Comparison of ENCODE assay signal across 23 cellular contexts in the genomic region with DNA sequence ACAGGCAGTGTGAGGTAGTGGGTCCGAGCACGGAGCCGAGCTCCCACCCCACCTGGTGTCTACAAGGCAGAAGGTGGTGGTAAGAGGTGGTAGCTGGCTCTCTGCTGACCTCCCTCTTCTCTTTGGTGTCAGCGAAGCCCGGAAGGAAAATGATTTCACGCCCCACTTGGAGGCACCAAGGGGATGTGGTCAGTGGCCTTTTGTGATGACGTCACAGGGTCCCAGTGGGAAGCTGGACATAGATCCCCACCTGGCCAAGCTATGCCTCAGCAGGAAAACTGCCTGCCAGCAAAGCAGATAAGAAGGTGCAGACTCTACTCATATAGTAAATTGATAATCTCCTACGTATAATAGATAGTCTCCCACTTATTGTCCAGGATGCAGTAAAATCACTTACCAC.
DNase-seq lines count a peak whose midpoint lies in the region; ATAC-seq, FAIRE-seq and TF ChIP-seq lines count a peak whose summit lies in the region.
"Had no signal": no experiment of that assay in that cellular context is flagged by ENCODE, and none has a peak within 500 bp of the region (broad histone marks: within the 10 kb centered on the region; RNA-seq: fewer than 3 reads in every experiment).

No MANE protein-coding gene starts in this region.

- BruUV-seq in HepG2 (replicated peaks; lab: Mats Ljungman, UMichigan) (no TSS peak), K562 (replicated peaks; lab: Mats Ljungman, UMichigan) (no TSS peak)

- no peak overlapping the region for H2BK15ac ChIP-seq in neuronal stem cell (ENCODE audit: low read length)

- H4K91ac ChIP-seq in neuronal stem cell (ENCODE audit: low read depth, low read length, poor library complexity), result no peak overlapping the region

- no peak overlapping the region for H3K23ac ChIP-seq in neuronal stem cell (ENCODE audit: low read depth, low read length, poor library complexity)

- no peak for TF ChIP-seq EP300 in HepG2 (IDR thresholded peaks at IDR 0.05; ENCODE audit: low read depth in 2 of 2, low read length in 2 of 2)
- TF ChIP-seq EP300 in HepG2 (CRISPR knock-in tag; IDR thresholded peaks at IDR 0.05; ENCODE audit: borderline replicate concordance), result no peak
- TF ChIP-seq EP300 in K562 (IDR thresholded peaks at IDR 0.05; ENCODE audit: low read length), result no peak
- no peak for TF ChIP-seq EP300 in tibial nerve (IDR thresholded peaks at IDR 0.05)

- no peaks in the 10 kb centered on the region for H3K4me1 ChIP-seq in HepG2 (ENCODE audit: insufficient read depth, low read length)
- no peaks in the 10 kb centered on the region for H3K4me1 ChIP-seq in right lobe of liver
- H3K4me1 ChIP-seq in K562 (replicated peaks in 1 of 2; ENCODE audit: control insufficient read depth in 2 of 2, insufficient read depth in 2 of 2, low read length in 2 of 2), result no peaks in the 10 kb centered on the region
- no peaks in the 10 kb centered on the region for H3K4me1 ChIP-seq in neuronal stem cell (ENCODE audit: control insufficient read depth in 2 of 2, insufficient read depth in 1 of 2, low read depth in 1 of 2, low read length in 2 of 2)
- peaks cover 0 to 15% (median 1%) of the 10 kb centered on the region in 4 donors for H3K4me1 ChIP-seq in tibial nerve
- H3K4me1 ChIP-seq: A549, Caco-2 had no signal

- TF ChIP-seq RAD21 in HepG2 (CRISPR knock-in tag; IDR thresholded peaks at IDR 0.05), result no peak
- no peak for TF ChIP-seq RAD21 in K562 (CRISPR knock-in tag; conservative IDR thresholded peaks at IDR 0.05 in 1 of 2, IDR thresholded peaks at IDR 0.05 in 1 of 2)

- no peak overlapping the region for H3K18ac ChIP-seq in neuronal stem cell (ENCODE audit: low read length)

- H3K27ac ChIP-seq in HepG2 (ENCODE audit: extremely low read length, insufficient read depth, low read length) (no peak overlapping the region), right lobe of liver (no peak overlapping the region), K562 (ENCODE audit: extremely low read depth, low read depth, low read length) (no peak overlapping the region), neuronal stem cell (replicated peaks; ENCODE audit: low read length) (no peak overlapping the region), tibial nerve (no peak overlapping the region), brain microvascular endothelial cell (no peak overlapping the region)
- H3K27ac ChIP-seq: A549 had no signal

- H3K4ac ChIP-seq in neuronal stem cell (ENCODE audit: low read length), result no peak overlapping the region

- H3K9ac ChIP-seq in HepG2 (ENCODE audit: insufficient read depth, low read depth, low read length), result no peak overlapping the region
- no peak overlapping the region for H3K9ac ChIP-seq in K562 (ENCODE audit: insufficient read depth in 1 of 2, low read depth in 2 of 2, low read length in 2 of 2)
- no peak overlapping the region for H3K9ac ChIP-seq in neuronal stem cell (ENCODE audit: low read depth, low read length, poor library complexity)

- H4K8ac ChIP-seq in neuronal stem cell (ENCODE audit: low read depth, low read length), result no peak overlapping the region

- no peak overlapping the region for H2BK120ac ChIP-seq in neuronal stem cell (ENCODE audit: low read depth, low read length)

- 22% methylated on average over 8 of the region's 8 CpGs for WGBS in HepG2 (ENCODE audit: low lambda C conversion rate)
- WGBS in right lobe of liver (ENCODE audit: insufficient coverage, low coverage, low lambda C conversion rate, missing lambda C conversion rate), result 59% methylated on average over 3 of the region's 8 CpGs
- WGBS in K562 (ENCODE audit: insufficient coverage, low coverage, missing lambda C conversion rate), result 2% methylated on average over 7 of the region's 8 CpGs
- no CpG with 5 or more reads among the region's 8 CpGs for WGBS in neuronal stem cell (ENCODE audit: extremely low coverage in 2 of 2, insufficient read length in 2 of 2, insufficient replicate concordance in 1 of 2), 2 donors
- 91 to 95% methylated on average over 8 of the region's 8 CpGs for WGBS in tibial nerve, 2 donors

- H3K79me2 ChIP-seq in HepG2 (ENCODE audit: insufficient read depth, low read length) (no peaks in the 10 kb centered on the region), K562 (ENCODE audit: control insufficient read depth, insufficient read depth, low read length) (no peaks in the 10 kb centered on the region)

- intact Hi-C loops in HepG2 (cut with micrococcal nuclease; ENCODE audit: unreplicated experiment) (no loop called here), right lobe of liver (cut with DNase I) (no loop called here), K562 (cut with micrococcal nuclease) (no loop called here)

- H3K36me3 ChIP-seq in HepG2 (replicated peaks in 1 of 2; ENCODE audit: control insufficient read depth in 1 of 2, insufficient read depth in 2 of 2, low read length in 2 of 2) (no peaks in the 10 kb centered on the region), right lobe of liver (no peaks in the 10 kb centered on the region), K562 (ENCODE audit: control insufficient read depth, insufficient read depth, low read length) (no peaks in the 10 kb centered on the region), neuronal stem cell (replicated peaks in 1 of 2; ENCODE audit: control insufficient read depth in 2 of 2, insufficient read depth in 2 of 2, low read length in 2 of 2) (no peaks in the 10 kb centered on the region), tibial nerve (no peaks in the 10 kb centered on the region), brain microvascular endothelial cell (replicated peaks) (no peaks in the 10 kb centered on the region)

- H2BK5ac ChIP-seq in neuronal stem cell (ENCODE audit: low read length), result no peak overlapping the region

- H2BK12ac ChIP-seq in neuronal stem cell (ENCODE audit: low read length), result no peak overlapping the region

- H2AFZ ChIP-seq in HepG2 (ENCODE audit: low read length), result no peak overlapping the region
- peak overlapping the region; percentile 59; the same call in 1 of the 2 replicates for H2AFZ ChIP-seq in K562 (ENCODE audit: low read depth, low read length)
- peak overlapping the region; percentile 28 for H2AFZ ChIP-seq in neuronal stem cell (ENCODE audit: low read length)
- H2AFZ ChIP-seq: GM23338 had no signal

- in situ Hi-C loops in HepG2 (cut with HindIII; ENCODE audit: extremely low pct_ligation_motif_present, low pct_unique_long_range_greater_than_20kb), result no loop called here
- in situ Hi-C loops in K562 (cut with MboI), result no loop called here
- in situ Hi-C loops in brain microvascular endothelial cell (cut with HindIII; ENCODE audit: low pct_ligation_motif_present, low sequenced_read_pairs), result no loop called here

- no peak overlapping the region for H3K14ac ChIP-seq in neuronal stem cell (ENCODE audit: low read length)

- POLR2A ChIA-PET in HepG2 (lab: Yijun Ruan, JAX) (no interaction called here), K562 (lab: Yijun Ruan, JAX) (interaction anchor here (0.6 kb wide), 1 partner anchor 480 kb away, joined by 3 read pairs; no protein-coding TSS in a partner anchor)

- CTCF ChIA-PET in HepG2 (lab: Yijun Ruan, JAX; ENCODE audit: low intra/inter-chr PET ratio, low total read pairs), result no interaction called here
- CTCF ChIA-PET in K562 (lab: Yijun Ruan, JAX; ENCODE audit: low intra/inter-chr PET ratio), result no interaction called here

- no peak overlapping the region for H3K4me2 ChIP-seq in HepG2 (ENCODE audit: low read depth, low read length)
- H3K4me2 ChIP-seq in K562 (ENCODE audit: insufficient read depth, low read length), result no peak overlapping the region; the same call in 1 of the 2 replicates
- H3K4me2 ChIP-seq in neuronal stem cell (ENCODE audit: insufficient read depth, low read length, poor library complexity, severe bottlenecking), result no peak overlapping the region
- H3K4me2 ChIP-seq: A549, GM23338 had no signal

- H3K9me3 ChIP-seq in HepG2 (ENCODE audit: low read length) (no peaks in the 10 kb centered on the region), right lobe of liver (peaks cover 0 to 1% (median 0%) of the 10 kb centered on the region in 4 donors), K562 (replicated peaks; ENCODE audit: control insufficient read depth, insufficient read depth, low read depth, low read length) (no peaks in the 10 kb centered on the region), neuronal stem cell (replicated peaks in 1 of 2; ENCODE audit: control insufficient read depth in 2 of 2, insufficient read depth in 1 of 2, low read depth in 1 of 2, low read length in 2 of 2) (peaks cover 2 to 6% of the 10 kb centered on the region in 2 donors), tibial nerve (peaks cover 0 to 10% (median 0%) of the 10 kb centered on the region in 4 donors)

- no peak for ATAC-seq in HepG2
- no peak for ATAC-seq in right lobe of liver
- no peak; the same call in 2 of the 3 replicates for ATAC-seq in K562
- ATAC-seq: A549; CD8-positive, alpha-beta T cell; GM23338; HCT116 had no signal

- FAIRE-seq in HepG2 (lab: Jason Lieb, UNC) (no peak), K562 (lab: Jason Lieb, UNC) (no peak)
- FAIRE-seq: A549, G401.6, GM12892, GM19239 had no signal

- TF ChIP-seq POLR2A in HepG2 (IDR thresholded peaks at IDR 0.05; ENCODE audit: insufficient read depth in 1 of 2, low read depth in 2 of 2, low read length in 2 of 2), result no peak
- no peak for TF ChIP-seq POLR2A in right lobe of liver (IDR thresholded peaks at IDR 0.05)
- no peak for TF ChIP-seq POLR2A in K562 (conservative IDR thresholded peaks at IDR 0.05)
- no peak for TF ChIP-seq POLR2A in tibial nerve (IDR thresholded peaks at IDR 0.05)

- H3K9me1 ChIP-seq in K562 (ENCODE audit: control insufficient read depth, insufficient read depth, low read length), result no peaks in the 10 kb centered on the region

- no peak for DNase-seq in HepG2 (ENCODE audit: low spot score)
- no peak for DNase-seq in right lobe of liver
- peak; percentile 18 for DNase-seq in M059J (ENCODE audit: low read depth)
- DNase-seq in K562 (ENCODE audit: extremely low read depth in 1 of 4, low spot score in 3 of 4), result no peak
- DNase-seq in neuronal stem cell (ENCODE audit: low spot score), result no peak
- no peak for DNase-seq in Kasumi-1 (lab: John Stamatoyannopoulos, UW)
- DNase-seq in tibial nerve (ENCODE audit: low spot score in 2 of 2), result no peak
- DNase-seq in brain microvascular endothelial cell, result no peak
- DNase-seq: 8988T; ACHN; C1 segment of cervical spinal cord; Caco-2; CD4-positive, CD25-positive, alpha-beta regulatory T cell; CD8-positive, alpha-beta T cell; DMS153; DND-41; H9 had no signal

- H3K79me1 ChIP-seq in neuronal stem cell (ENCODE audit: low read depth, low read length), result no peaks in the 10 kb centered on the region

- H4K20me1 ChIP-seq in HepG2 (ENCODE audit: insufficient read depth, low read length) (peaks cover 3% of the 10 kb centered on the region; the same call in 1 of the 2 replicates), K562 (replicated peaks; ENCODE audit: control insufficient read depth, insufficient read depth, low read length) (no peaks in the 10 kb centered on the region)

- H2AK5ac ChIP-seq in neuronal stem cell (ENCODE audit: low read depth, low read length), result no peak overlapping the region

- TF ChIP-seq CTCF in HepG2 (CRISPR knock-in tag; IDR thresholded peaks at IDR 0.05) (no peak), right lobe of liver (IDR thresholded peaks at IDR 0.05) (no peak), K562 (IDR thresholded peaks at IDR 0.05 in 2 of 3, conservative IDR thresholded peaks at IDR 0.05 in 1 of 3; ENCODE audit: insufficient read depth in 2 of 3, low read depth in 1 of 3, low read length in 3 of 3) (no peak), tibial nerve (IDR thresholded peaks at IDR 0.05) (no peak), brain microvascular endothelial cell (IDR thresholded peaks at IDR 0.05; ENCODE audit: low read depth, low read length, missing control alignments) (no peak)

- H3K27me3 ChIP-seq in HepG2 (ENCODE audit: control insufficient read depth in 1 of 2, insufficient read depth in 2 of 2, low read length in 2 of 2) (peaks cover 4 to 22% of the 10 kb centered on the region in 2 experiments; a peak in 4 of 5 replicates), right lobe of liver (peaks cover 0 to 12% of the 10 kb centered on the region in 2 donors), K562 (ENCODE audit: control insufficient read depth in 2 of 2, insufficient read depth in 2 of 2, low read length in 2 of 2) (peaks cover 8 to 28% of the 10 kb centered on the region in 2 experiments; a peak in 3 of 5 replicates), neuronal stem cell (ENCODE audit: control insufficient read depth in 3 of 3, insufficient read depth in 3 of 3, low read depth in 1 of 3, low read length in 3 of 3) (peaks cover 0 to 25% (median 6%) of the 10 kb centered on the region in 3 experiments), tibial nerve (peaks cover 0 to 25% of the 10 kb centered on the region in 2 donors), brain microvascular endothelial cell (replicated peaks) (peaks cover 10% of the 10 kb centered on the region)

- no peak overlapping the region for H3K4me3 ChIP-seq in HepG2 (replicated peaks in 1 of 3; ENCODE audit: insufficient read depth in 1 of 3, low read depth in 2 of 3, low read length in 3 of 3)
- no peak overlapping the region for H3K4me3 ChIP-seq in right lobe of liver
- no peak overlapping the region for H3K4me3 ChIP-seq in K562
- H3K4me3 ChIP-seq in neuronal stem cell (ENCODE audit: low read length in 2 of 2), result peak overlapping the region in 1 of 2 donors; percentile 34
- H3K4me3 ChIP-seq in tibial nerve, result no peak overlapping the region
- H3K4me3 ChIP-seq in brain microvascular endothelial cell (ENCODE audit: low read depth, low read length), result no peak overlapping the region
- H3K4me3 ChIP-seq: A549, GM23338 had no signal
